In genomic region chr17:896439-896838, GRCh38 we compare ENCODE assay signal across 19 cellular contexts.
DNase-seq lines count a peak whose midpoint lies in the region; ATAC-seq and TF ChIP-seq lines count a peak whose summit lies in the region.
"Had no signal": no experiment of that assay in that cellular context is flagged by ENCODE, and none has a peak within 500 bp of the region (broad histone marks: within the 10 kb centered on the region; RNA-seq: fewer than 3 reads in every experiment).

No MANE protein-coding gene starts in this region.

- H3K27me3 ChIP-seq in thymus (ENCODE audit: control insufficient read depth, insufficient read depth) = no peaks in the 10 kb centered on the region
- H3K27me3 ChIP-seq: foreskin keratinocyte, MG63 had no signal

- TF ChIP-seq CTCF in RWPE1 (conservative IDR thresholded peaks at IDR 0.05; ENCODE audit: low read depth) (no peak), endothelial cell (IDR thresholded peaks at IDR 0.05; ENCODE audit: unreplicated experiment) (no peak), nephron progenitor cell (IDR thresholded peaks at IDR 0.05) (no peak), foreskin fibroblast (IDR thresholded peaks at IDR 0.05; ENCODE audit: low read depth, low read length) (no peak)

- no peaks in the 10 kb centered on the region for H3K4me1 ChIP-seq in thymus (ENCODE audit: control insufficient read depth, insufficient read depth, low read length)

- POLR2A ChIA-PET in RWPE1 (lab: Yijun Ruan, JAX; ENCODE audit: low non-redundant PET) = no interaction called here

- no peaks in the 10 kb centered on the region for H3K9me3 Mint-ChIP-seq in endothelial cell (ENCODE audit: unreplicated experiment)
- H3K9me3 Mint-ChIP-seq in nephron progenitor cell = no peaks in the 10 kb centered on the region
- H3K9me3 Mint-ChIP-seq: naive thymus-derived CD8-positive, alpha-beta T cell; stimulated activated naive CD8-positive, alpha-beta T cell treated with anti-CD3 and anti-CD28 coated beads, Interleukin-15, Interleukin-2, amounts not matched to agents 100 ng/mL and 50 ng/mL, for 24 hours had no signal

- no peaks in the 10 kb centered on the region for H3K36me3 ChIP-seq in thymus (ENCODE audit: control insufficient read depth, insufficient read depth)
- H3K36me3 ChIP-seq: MG63 had no signal

- H3K27me3 Mint-ChIP-seq in endothelial cell (ENCODE audit: unreplicated experiment) (peaks cover 5% of the 10 kb centered on the region), nephron progenitor cell (ENCODE audit: low read depth, poor library complexity) (no peaks in the 10 kb centered on the region)

- DNase-seq in RWPE1 (ENCODE audit: low spot score) = no peak
- DNase-seq in endothelial cell (ENCODE audit: low spot score) = no peak
- no peak for DNase-seq in nephron progenitor cell
- no peak for DNase-seq in posterior vena cava (ENCODE audit: low spot score)
- no peak for DNase-seq in foreskin fibroblast
- DNase-seq: activated CD4-positive, alpha-beta T cell treated with anti-CD3 and anti-CD28 coated beads, Interleukin-2, amount 50 U/mL, for 4 hours; activated naive CD4-positive, alpha-beta T cell; AML-193; EL; MG63; naive thymus-derived CD8-positive, alpha-beta T cell; NCI-H1930; NCI-H510A treated with DMSO at 0.1 percent for 48 hours; SHP77 treated with DMSO at 0.1 percent for 48 hours; T-helper 1 cell had no signal

- H3K4me3 Mint-ChIP-seq in endothelial cell (ENCODE audit: unreplicated experiment) (no peak overlapping the region), nephron progenitor cell (no peak overlapping the region)
- H3K4me3 Mint-ChIP-seq: naive thymus-derived CD8-positive, alpha-beta T cell; stimulated activated naive CD8-positive, alpha-beta T cell treated with anti-CD3 and anti-CD28 coated beads, Interleukin-15, Interleukin-2, amounts not matched to agents 100 ng/mL and 50 ng/mL, for 24 hours had no signal

- intact Hi-C loops in posterior vena cava (cut with DNase I) = no loop called here

- H3K4me1 Mint-ChIP-seq in endothelial cell (ENCODE audit: unreplicated experiment) (peaks cover 19% of the 10 kb centered on the region), nephron progenitor cell (peaks cover 41% of the 10 kb centered on the region)

- H3K27ac Mint-ChIP-seq in endothelial cell (ENCODE audit: unreplicated experiment) (peak overlapping the region; percentile 13), nephron progenitor cell (peak overlapping the region; percentile 86)
- H3K27ac Mint-ChIP-seq: stimulated activated naive CD8-positive, alpha-beta T cell treated with anti-CD3 and anti-CD28 coated beads, Interleukin-15, Interleukin-2, amounts not matched to agents 100 ng/mL and 50 ng/mL, for 24 hours had no signal

- no peak for ATAC-seq in GM21619 (IDR thresholded peaks at IDR 0.05; ENCODE audit: unreplicated experiment)
- ATAC-seq: foreskin keratinocyte; naive thymus-derived CD8-positive, alpha-beta T cell had no signal

- WGBS in thymus = 54% methylated on average over 12 of the region's 12 CpGs

- no peak overlapping the region for H3K4me3 ChIP-seq in thymus (ENCODE audit: low read length)
- H3K4me3 ChIP-seq in foreskin fibroblast (ENCODE audit: low read depth in 1 of 2, low read length in 2 of 2) = no peak overlapping the region
- H3K4me3 ChIP-seq: MG63 had no signal

- no peaks in the 10 kb centered on the region for H3K36me3 Mint-ChIP-seq in endothelial cell (ENCODE audit: low read depth, unreplicated experiment)
- H3K36me3 Mint-ChIP-seq in nephron progenitor cell (ENCODE audit: low read depth) = peaks cover 28% of the 10 kb centered on the region
- H3K36me3 Mint-ChIP-seq: naive thymus-derived CD8-positive, alpha-beta T cell had no signal

- H3K9me3 ChIP-seq in thymus (ENCODE audit: control insufficient read depth) = no peaks in the 10 kb centered on the region
- H3K9me3 ChIP-seq: MG63 had no signal

- H3K27ac ChIP-seq in RWPE1 (peak overlapping the region; percentile 45), thymus (ENCODE audit: low read depth) (peak overlapping the region; percentile 25)
- H3K27ac ChIP-seq: foreskin keratinocyte had no signal

- CTCF ChIA-PET in RWPE1 (lab: Yijun Ruan, JAX) = no interaction called here
